In genomic region chr2:218306184-218306920, GRCh38 we compare ENCODE assay signal across 27 cellular contexts. TPM values are rescaled to one million over a fixed set of nuclear protein-coding genes. Genes with fewer than 3 reads are reported as not detected.
"Had no signal": no experiment of that assay in that cellular context is flagged by ENCODE, and none has a peak within 500 bp of the region (broad histone marks: within the 10 kb centered on the region; RNA-seq: fewer than 3 reads in every experiment).

No MANE protein-coding gene starts in this region.

- H3K36me3 ChIP-seq: colonic mucosa, heart left ventricle, left lung, lower lobe of right lung, sigmoid colon, stomach, thoracic aorta had no signal

- H3K27me3 Mint-ChIP-seq: natural killer cell treated with Interleukin-12 subunit alpha and Interleukin-12 subunit beta and Interleukin-15 and Interleukin-18, amount 100 ng/mL, for 72 hours had no signal

- H3K4me1 ChIP-seq: colonic mucosa, lower lobe of right lung, parathyroid adenoma, psoas muscle, sigmoid colon had no signal

- H3K4me3 ChIP-seq: colonic mucosa, heart left ventricle, left lung, lower lobe of right lung, psoas muscle, sigmoid colon, skin epidermis, stomach, thoracic aorta had no signal

- DNase-seq: colonic mucosa; dermis blood vessel endothelial cell; foreskin melanocyte; heart left ventricle; hippocampal formation; kidney glomerular epithelial cell; left lung; lower lobe of right lung; midbrain; occipital lobe; psoas muscle; retina; sigmoid colon; stimulated activated CD4-positive, alpha-beta T cell treated with anti-CD3 and anti-CD28 coated beads, Interleukin-12 subunit alpha, Interleukin-12 subunit beta, amount 100 ng/mL, for 4 hours; stimulated activated naive CD4-positive, alpha-beta T cell; stomach; substantia nigra; trophoblast cell had no signal

- ATAC-seq: heart left ventricle, left lung, lower lobe of right lung, psoas muscle had no signal

- H3K4me3 Mint-ChIP-seq: memory B cell; natural killer cell treated with Interleukin-12 subunit alpha and Interleukin-12 subunit beta and Interleukin-15 and Interleukin-18, amount 100 ng/mL, for 72 hours had no signal

- H3K27ac Mint-ChIP-seq: memory B cell; natural killer cell treated with Interleukin-12 subunit alpha and Interleukin-12 subunit beta and Interleukin-15 and Interleukin-18, amount 100 ng/mL, for 72 hours had no signal

- H3K27ac ChIP-seq: colonic mucosa, left lung, lower lobe of right lung, parathyroid adenoma, psoas muscle, sigmoid colon, skin epidermis, stomach, thoracic aorta had no signal

- H3K9me3 Mint-ChIP-seq: memory B cell; natural killer cell treated with Interleukin-12 subunit alpha and Interleukin-12 subunit beta and Interleukin-15 and Interleukin-18, amount 100 ng/mL, for 72 hours had no signal

- H3K9me3 ChIP-seq: colonic mucosa, heart left ventricle, left lung, lower lobe of right lung, psoas muscle, sigmoid colon, stomach, thoracic aorta had no signal

- H3K27me3 ChIP-seq: colonic mucosa, heart left ventricle, left lung, sigmoid colon, stomach had no signal

- H3K9ac ChIP-seq: parathyroid adenoma had no signal

- FAIRE-seq: islet of Langerhans had no signal

- H3K36me3 Mint-ChIP-seq: memory B cell; natural killer cell treated with Interleukin-12 subunit alpha and Interleukin-12 subunit beta and Interleukin-15 and Interleukin-18, amount 100 ng/mL, for 72 hours had no signal

RNA-seq across cellular contexts. Expression of gene GPBAR1, which starts 45.5 kb away (rescaled TPM):
- total RNA-seq: dermis blood vessel endothelial cell, occipital lobe had no signal

RNA-seq across cellular contexts. Expression of gene CATIP, which starts 50.3 kb away (rescaled TPM):
- total RNA-seq: colonic mucosa; epithelial cell of proximal tubule; glomerular endothelial cell; natural killer cell treated with Interleukin-12 subunit alpha and Interleukin-12 subunit beta and Interleukin-15 and Interleukin-18, amount 100 ng/mL, for 72 hours; psoas muscle; sigmoid colon; stomach; thoracic aorta; urinary bladder had no signal
- polyA plus RNA-seq: psoas muscle, urinary bladder had no signal
